In genomic region chr6:69084746-69085335, GRCh38 we compare ENCODE assay signal across 17 cellular contexts.
"Had no signal": no experiment of that assay in that cellular context is flagged by ENCODE, and none has a peak within 500 bp of the region (broad histone marks: within the 10 kb centered on the region; RNA-seq: fewer than 3 reads in every experiment).

No MANE protein-coding gene starts in this region.

- H3K36me3 Mint-ChIP-seq: activated naive CD8-positive, alpha-beta T cell; stimulated activated effector memory CD8-positive, alpha-beta T cell treated with anti-CD3 and anti-CD28 coated beads, Interleukin-12 subunit alpha, Interleukin-12 subunit beta, amount 100 ng/mL, for 72 hours had no signal

- H3K27ac ChIP-seq: body of pancreas, esophagus muscularis mucosa, prostate gland, sigmoid colon, thoracic aorta had no signal

- H3K9me3 ChIP-seq: body of pancreas, esophagus muscularis mucosa, prostate gland, sigmoid colon, thoracic aorta had no signal

- H3K4me3 ChIP-seq: body of pancreas, esophagus muscularis mucosa, prostate gland, sigmoid colon, thoracic aorta had no signal

- H3K27me3 Mint-ChIP-seq: activated CD4-positive, alpha-beta memory T cell treated with anti-CD3 and anti-CD28 coated beads, Interleukin-2, amount 10 ng/mL, durations not matched to agents 7 days and 5 days; activated CD4-positive, alpha-beta T cell treated with anti-CD3 and anti-CD28 coated beads for 36 hours; activated naive CD8-positive, alpha-beta T cell had no signal

- H3K4me3 Mint-ChIP-seq: activated CD4-positive, alpha-beta memory T cell treated with anti-CD3 and anti-CD28 coated beads, Interleukin-2, amount 10 ng/mL, durations not matched to agents 7 days and 5 days; activated CD4-positive, alpha-beta T cell treated with anti-CD3 and anti-CD28 coated beads for 36 hours; activated naive CD8-positive, alpha-beta T cell; activated T-cell treated with anti-CD3 and anti-CD28 coated beads, Interleukin-2, amount 50 U/mL, for 4 hours; nephron progenitor cell; stimulated activated effector memory CD8-positive, alpha-beta T cell treated with anti-CD3 and anti-CD28 coated beads, Interleukin-12 subunit alpha, Interleukin-12 subunit beta, amount 100 ng/mL, for 72 hours had no signal

- H3K4me1 Mint-ChIP-seq: activated CD4-positive, alpha-beta memory T cell treated with anti-CD3 and anti-CD28 coated beads, Interleukin-2, amount 10 ng/mL, durations not matched to agents 7 days and 5 days; activated CD4-positive, alpha-beta T cell treated with anti-CD3 and anti-CD28 coated beads for 36 hours; nephron progenitor cell; stimulated activated effector memory CD8-positive, alpha-beta T cell treated with anti-CD3 and anti-CD28 coated beads, Interleukin-12 subunit alpha, Interleukin-12 subunit beta, amount 100 ng/mL, for 72 hours had no signal

- H3K27me3 ChIP-seq: body of pancreas, esophagus muscularis mucosa, sigmoid colon had no signal

- H3K27ac Mint-ChIP-seq: activated CD4-positive, alpha-beta memory T cell treated with anti-CD3 and anti-CD28 coated beads, Interleukin-2, amount 10 ng/mL, durations not matched to agents 7 days and 5 days; activated CD4-positive, alpha-beta T cell treated with anti-CD3 and anti-CD28 coated beads for 36 hours; activated naive CD8-positive, alpha-beta T cell; nephron progenitor cell; stimulated activated effector memory CD8-positive, alpha-beta T cell treated with anti-CD3 and anti-CD28 coated beads, Interleukin-12 subunit alpha, Interleukin-12 subunit beta, amount 100 ng/mL, for 72 hours had no signal

- DNase-seq: activated CD4-positive, alpha-beta memory T cell treated with anti-CD3 and anti-CD28 coated beads, Interleukin-2, amount 10 ng/mL, durations not matched to agents 7 days and 5 days; activated CD4-positive, alpha-beta T cell treated with anti-CD3 and anti-CD28 coated beads for 36 hours; activated gamma-delta T cell; activated T-cell treated with anti-CD3 and anti-CD28 coated beads, Interleukin-2, amount 50 U/mL, for 4 hours; amniotic stem cell; body of pancreas; central memory CD4-positive, alpha-beta T cell; cortex of kidney; effector CD4-positive, alpha-beta T cell; nephron progenitor cell; sigmoid colon; T-helper 2 cell had no signal

- H3K36me3 ChIP-seq: esophagus muscularis mucosa, prostate gland, sigmoid colon, thoracic aorta had no signal

- ATAC-seq: activated CD4-positive, alpha-beta T cell treated with anti-CD3 and anti-CD28 coated beads for 36 hours; activated T-cell treated with anti-CD3 and anti-CD28 coated beads, Interleukin-2, amount 50 U/mL, for 4 hours; body of pancreas; stimulated activated effector memory CD8-positive, alpha-beta T cell treated with anti-CD3 and anti-CD28 coated beads, Interleukin-12 subunit alpha, Interleukin-12 subunit beta, amount 100 ng/mL, for 72 hours had no signal

- H3K9me3 Mint-ChIP-seq: activated CD4-positive, alpha-beta memory T cell treated with anti-CD3 and anti-CD28 coated beads, Interleukin-2, amount 10 ng/mL, durations not matched to agents 7 days and 5 days; activated T-cell treated with anti-CD3 and anti-CD28 coated beads, Interleukin-2, amount 50 U/mL, for 4 hours; nephron progenitor cell had no signal

- H3K4me1 ChIP-seq: body of pancreas, esophagus muscularis mucosa, prostate gland had no signal
